ENCODE assay signal across 24 cellular contexts in genomic region chr3:80542476-80542875, GRCh38.
"Had no signal": no experiment of that assay in that cellular context is flagged by ENCODE, and none has a peak within 500 bp of the region (broad histone marks: within the 10 kb centered on the region; RNA-seq: fewer than 3 reads in every experiment).

No MANE protein-coding gene starts in this region.

- H3K9ac ChIP-seq: parathyroid adenoma had no signal

- H3K4me1 ChIP-seq: esophagus squamous epithelium, parathyroid adenoma, right atrium auricular region, suprapubic skin, thyroid gland had no signal

- H3K36me3 Mint-ChIP-seq: memory B cell had no signal

- H3K4me1 Mint-ChIP-seq: memory B cell; natural killer cell; stimulated activated naive CD8-positive, alpha-beta T cell treated with anti-CD3 and anti-CD28 coated beads, Interleukin-15, amount 100 ng/mL, for 72 hours had no signal

- DNase-seq: cortex of kidney; effector memory CD8-positive, alpha-beta T cell; erythroblast; esophagus squamous epithelium; foreskin melanocyte; head of caudate nucleus; left ventricle myocardium superior; natural killer cell; stimulated activated CD4-positive, alpha-beta T cell treated with anti-CD3 and anti-CD28 coated beads, Interleukin-12 subunit alpha, Interleukin-12 subunit beta, amount 100 ng/mL, for 4 hours; stimulated activated CD4-positive, alpha-beta T cell treated with anti-CD3 and anti-CD28 coated beads, Interleukin-1b, Interleukin-23, amount 100 ng/mL, for 48 hours; stimulated activated CD4-positive, alpha-beta T cell treated with anti-CD3 and anti-CD28 coated beads, Interleukin-4, amount 100 ng/mL, for 1 hour; stimulated activated CD8-positive, alpha-beta memory T cell treated with anti-CD3 and anti-CD28 coated beads, Interleukin-4, amount 100 ng/mL, for 48 hours; stimulated activated naive CD4-positive, alpha-beta T cell; stimulated activated naive CD8-positive, alpha-beta T cell treated with anti-CD3 and anti-CD28 coated beads, Interleukin-15, amount 100 ng/mL, for 72 hours; thyroid gland; trophoblast cell had no signal

- H3K36me3 ChIP-seq: esophagus squamous epithelium, right atrium auricular region, suprapubic skin, thyroid gland had no signal

- ATAC-seq: effector memory CD8-positive, alpha-beta T cell; left ventricle myocardium superior; natural killer cell; sciatic nerve; stimulated activated naive CD8-positive, alpha-beta T cell treated with anti-CD3 and anti-CD28 coated beads, Interleukin-15, amount 100 ng/mL, for 72 hours had no signal

- H3K27ac ChIP-seq: esophagus squamous epithelium, parathyroid adenoma, right atrium auricular region, suprapubic skin, thyroid gland had no signal

- H3K27me3 ChIP-seq: esophagus squamous epithelium, suprapubic skin, thyroid gland had no signal

- H2AFZ ChIP-seq: parathyroid adenoma had no signal

- H3K27me3 Mint-ChIP-seq: effector memory CD8-positive, alpha-beta T cell; memory B cell; progenitor cell of endocrine pancreas; stimulated activated naive CD8-positive, alpha-beta T cell treated with anti-CD3 and anti-CD28 coated beads, Interleukin-15, amount 100 ng/mL, for 72 hours had no signal

- H3K79me2 ChIP-seq: parathyroid adenoma had no signal

- H3K4me3 ChIP-seq: esophagus squamous epithelium, lung, right atrium auricular region, smooth muscle cell, suprapubic skin, thyroid gland had no signal

- H3K9me3 ChIP-seq: esophagus squamous epithelium, right atrium auricular region, suprapubic skin, thyroid gland had no signal

- H3K4me3 Mint-ChIP-seq: effector memory CD8-positive, alpha-beta T cell; memory B cell; natural killer cell; stimulated activated naive CD8-positive, alpha-beta T cell treated with anti-CD3 and anti-CD28 coated beads, Interleukin-15, amount 100 ng/mL, for 72 hours had no signal

- H3K4me2 ChIP-seq: smooth muscle cell had no signal

- H3K27ac Mint-ChIP-seq: effector memory CD8-positive, alpha-beta T cell; memory B cell; natural killer cell; progenitor cell of endocrine pancreas; stimulated activated naive CD8-positive, alpha-beta T cell treated with anti-CD3 and anti-CD28 coated beads, Interleukin-15, amount 100 ng/mL, for 72 hours had no signal
